8 cellular contexts compared by ENCODE assay signal in genomic region chr1:156896490-156897033, GRCh38. TPM values are rescaled to one million over a fixed set of nuclear protein-coding genes. Genes with fewer than 3 reads are reported as not detected.
DNase-seq lines count a peak whose midpoint lies in the region; TF ChIP-seq lines count a peak whose summit lies in the region.
"Had no signal": no experiment of that assay in that cellular context is flagged by ENCODE, and none has a peak within 500 bp of the region (broad histone marks: within the 10 kb centered on the region; RNA-seq: fewer than 3 reads in every experiment).

No MANE protein-coding gene starts in this region.

- peak overlapping the region; percentile 38 to 97 (median 77) for H3K27ac ChIP-seq in tibial nerve
- no peak overlapping the region for H3K27ac ChIP-seq in colonic mucosa

- H3K36me3 ChIP-seq in tibial nerve (no peaks in the 10 kb centered on the region), colonic mucosa (no peaks in the 10 kb centered on the region)

- DNase-seq in HK-2 (ENCODE audit: unreplicated experiment) (peak; percentile 93), astrocyte of the cerebellum (ENCODE audit: low read depth) (peak; percentile 56), iris pigment epithelial cell (ENCODE audit: low read depth) (peak; percentile 87), tibial nerve (ENCODE audit: low spot score in 2 of 2) (no peak), nephron progenitor cell (no peak), CD1c-positive myeloid dendritic cell (ENCODE audit: extremely low spot score) (no peak), colonic mucosa (no peak)
- DNase-seq: activated CD8-positive, alpha-beta memory T cell treated with anti-CD3 and anti-CD28 coated beads, Interleukin-2, amount 10 ng/mL, durations not matched to agents 7 days and 5 days had no signal

- H3K4me3 ChIP-seq in astrocyte of the cerebellum (ENCODE audit: low read depth, low read length) (no peak overlapping the region), tibial nerve (peak overlapping the region in 1 of 4 donors; percentile 3), colonic mucosa (no peak overlapping the region)

- no peak for TF ChIP-seq POLR2A in tibial nerve (IDR thresholded peaks at IDR 0.05)

- peaks cover 0 to 93% (median 45%) of the 10 kb centered on the region in 4 donors for H3K4me1 ChIP-seq in tibial nerve
- H3K4me1 ChIP-seq in colonic mucosa: no peaks in the 10 kb centered on the region

- H3K27me3 ChIP-seq in tibial nerve (peaks cover 0 to 21% of the 10 kb centered on the region in 2 donors), colonic mucosa (peaks cover 15% of the 10 kb centered on the region)

- no peak overlapping the region for H3K27ac Mint-ChIP-seq in nephron progenitor cell
- H3K27ac Mint-ChIP-seq: activated CD8-positive, alpha-beta memory T cell treated with anti-CD3 and anti-CD28 coated beads, Interleukin-2, amount 10 ng/mL, durations not matched to agents 7 days and 5 days had no signal

- peaks cover 25% of the 10 kb centered on the region for H3K27me3 Mint-ChIP-seq in nephron progenitor cell (ENCODE audit: low read depth, poor library complexity)

- H3K9me3 ChIP-seq in tibial nerve: no peaks in the 10 kb centered on the region
- no peaks in the 10 kb centered on the region for H3K9me3 ChIP-seq in colonic mucosa

- no peak for TF ChIP-seq CTCF in astrocyte of the cerebellum (IDR thresholded peaks at IDR 0.05; ENCODE audit: low read depth, low read length, missing control alignments)
- no peak for TF ChIP-seq CTCF in tibial nerve (IDR thresholded peaks at IDR 0.05)
- no peak for TF ChIP-seq CTCF in nephron progenitor cell (IDR thresholded peaks at IDR 0.05)
- no peak for TF ChIP-seq CTCF in colonic mucosa (IDR thresholded peaks at IDR 0.05)

- H3K4me3 Mint-ChIP-seq in nephron progenitor cell: no peak overlapping the region
- H3K4me3 Mint-ChIP-seq: activated CD8-positive, alpha-beta memory T cell treated with anti-CD3 and anti-CD28 coated beads, Interleukin-2, amount 10 ng/mL, durations not matched to agents 7 days and 5 days had no signal

- in situ Hi-C loops in astrocyte of the cerebellum (cut with HindIII; ENCODE audit: low sequenced_read_pairs): no loop called here

- no peaks in the 10 kb centered on the region for H3K9me3 Mint-ChIP-seq in nephron progenitor cell

- no peaks in the 10 kb centered on the region for H3K36me3 Mint-ChIP-seq in nephron progenitor cell (ENCODE audit: low read depth)
- H3K36me3 Mint-ChIP-seq: activated CD8-positive, alpha-beta memory T cell treated with anti-CD3 and anti-CD28 coated beads, Interleukin-2, amount 10 ng/mL, durations not matched to agents 7 days and 5 days had no signal

- WGBS in tibial nerve, 2 donors: 68 to 72% methylated on average over 15 to 16 of the region's 16 CpGs

- intact Hi-C loops in colonic mucosa (cut with DNase I): no loop called here

- peaks cover 74% of the 10 kb centered on the region for H3K4me1 Mint-ChIP-seq in nephron progenitor cell

- no peak for TF ChIP-seq EP300 in tibial nerve (IDR thresholded peaks at IDR 0.05)

- peak overlapping the region in 1 of 2 donors; percentile 9 for H3K9ac ChIP-seq in colonic mucosa (ENCODE audit: low read depth in 2 of 2, low read length in 2 of 2)

RNA-seq across cellular contexts. Expression of gene PEAR1, which starts 3.0 kb away (rescaled TPM):
- 10 to 100 TPM; 31.5 to 51.4 (median 39.7) TPM for total RNA-seq in tibial nerve
- total RNA-seq in colonic mucosa: 1 to 10 TPM; 2.5 to 3.5 TPM
- total RNA-seq: activated CD8-positive, alpha-beta memory T cell treated with anti-CD3 and anti-CD28 coated beads, Interleukin-2, amount 10 ng/mL, durations not matched to agents 7 days and 5 days had no signal

RNA-seq across cellular contexts. Expression of gene LRRC71, which starts 23.9 kb away (rescaled TPM):
- total RNA-seq in tibial nerve: under 1 TPM in 3 of 4 donors, not detected in 1; 0.60 to 0.78 (median 0.66) TPM
- total RNA-seq in colonic mucosa: not detected
- total RNA-seq: activated CD8-positive, alpha-beta memory T cell treated with anti-CD3 and anti-CD28 coated beads, Interleukin-2, amount 10 ng/mL, durations not matched to agents 7 days and 5 days had no signal

RNA-seq across cellular contexts. Expression of gene NTRK1, which starts 35.9 kb away (rescaled TPM):
- total RNA-seq in tibial nerve (under 1 TPM in 3 of 4 donors, not detected in 1; 0.22 to 0.42 (median 0.39) TPM), colonic mucosa (1 to 10 TPM in 1 of 2 donors, under 1 TPM in 1; 0.56 to 1.1 TPM)

RNA-seq across cellular contexts. Expression of gene INSRR, which starts 37.6 kb away (rescaled TPM):
- total RNA-seq in tibial nerve: under 1 TPM; under 0.01 to 0.60 (median 0.20) TPM
- total RNA-seq in colonic mucosa: not detected

Comparison
In these comparisons a context has a peak if more than half of its experiments do, and no peak if none do; other contexts are left out.
1. DNase-seq: peak in HK-2 (single experiment), astrocyte of the cerebellum (single experiment) and iris pigment epithelial cell (single experiment); none in tibial nerve (0 of 2), nephron progenitor cell (single experiment), CD1c-positive myeloid dendritic cell (single experiment) and colonic mucosa (single experiment).
2. RNA of gene PEAR1, which starts 3.0 kb away (total RNA-seq): 31.5 to 51.4 TPM in tibial nerve; 2.5 to 3.5 TPM in colonic mucosa; every median in the first group is over 4 times any median in the second.